29 cellular contexts compared by ENCODE assay signal in the genomic region with DNA sequence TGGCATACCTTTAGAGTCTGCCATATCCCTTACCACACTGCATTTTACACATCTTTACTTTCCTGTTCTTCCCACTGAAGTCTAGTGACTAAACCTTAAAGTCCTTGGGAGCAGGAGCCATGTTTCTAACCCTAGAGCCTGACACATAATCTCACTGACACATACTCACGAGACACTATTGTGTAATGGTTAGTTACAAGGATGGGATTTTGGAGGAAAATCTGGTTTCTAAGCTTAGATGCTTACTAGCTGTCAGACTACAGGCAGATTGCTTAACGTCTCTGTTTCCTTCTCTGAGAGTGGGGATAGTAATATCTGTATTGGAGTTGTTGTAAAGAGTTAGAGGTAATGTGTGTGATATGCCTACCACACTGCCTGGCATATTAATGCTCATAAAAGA. TPM values are rescaled to one million over a fixed set of nuclear protein-coding genes. Genes with fewer than 3 reads are reported as not detected.
DNase-seq lines count a peak whose midpoint lies in the region; FAIRE-seq and TF ChIP-seq lines count a peak whose summit lies in the region.
"Had no signal": no experiment of that assay in that cellular context is flagged by ENCODE, and none has a peak within 500 bp of the region (broad histone marks: within the 10 kb centered on the region; RNA-seq: fewer than 3 reads in every experiment).

No MANE protein-coding gene starts in this region.

- H3K27me3 ChIP-seq in ascending aorta, result no peaks in the 10 kb centered on the region
- no peaks in the 10 kb centered on the region for H3K27me3 ChIP-seq in prostate gland (replicated peaks; ENCODE audit: insufficient read depth)
- H3K27me3 ChIP-seq: adrenal gland, brain microvascular endothelial cell, gastroesophageal sphincter, transverse colon had no signal

- intact Hi-C loops in ascending aorta (cut with DNase I) (no loop called here), prostate gland (cut with DNase I) (no loop called here)

- TF ChIP-seq POLR2A in prostate gland (IDR thresholded peaks at IDR 0.05), result no peak

- 92% methylated on average over 2 of the region's 2 CpGs for WGBS in prostate gland

- no peak overlapping the region for H3K4me3 ChIP-seq in fibroblast of villous mesenchyme (ENCODE audit: low read depth, low read length)
- no peak overlapping the region for H3K4me3 ChIP-seq in ascending aorta
- H3K4me3 ChIP-seq in prostate gland, result no peak overlapping the region
- H3K4me3 ChIP-seq: adrenal gland, gastroesophageal sphincter, K562, transverse colon had no signal

- H3K9me3 ChIP-seq in ascending aorta, result no peaks in the 10 kb centered on the region
- no peaks in the 10 kb centered on the region for H3K9me3 ChIP-seq in prostate gland
- H3K9me3 ChIP-seq: adrenal gland, gastroesophageal sphincter, transverse colon had no signal

- H3K36me3 ChIP-seq in ascending aorta, result no peaks in the 10 kb centered on the region
- H3K36me3 ChIP-seq in prostate gland, result no peaks in the 10 kb centered on the region
- H3K36me3 ChIP-seq: adrenal gland, brain microvascular endothelial cell, gastroesophageal sphincter, transverse colon had no signal

- TF ChIP-seq CTCF in fibroblast of villous mesenchyme (IDR thresholded peaks at IDR 0.05; ENCODE audit: insufficient read depth, low read depth, low read length), result no peak
- no peak for TF ChIP-seq CTCF in ascending aorta (IDR thresholded peaks at IDR 0.05)
- TF ChIP-seq CTCF in prostate gland (IDR thresholded peaks at IDR 0.05), result no peak

- H3K4me1 ChIP-seq in ascending aorta (no peaks in the 10 kb centered on the region), prostate gland (replicated peaks) (no peaks in the 10 kb centered on the region)
- H3K4me1 ChIP-seq: adrenal gland, gastroesophageal sphincter, transverse colon had no signal

- peak; percentile 56 for FAIRE-seq in urothelium cell line (lab: Jason Lieb, UNC)
- FAIRE-seq: colon, K562 had no signal

- no peak overlapping the region for H3K27ac ChIP-seq in ascending aorta
- H3K27ac ChIP-seq in prostate gland, result no peak overlapping the region
- H3K27ac ChIP-seq: brain microvascular endothelial cell, C4-2B, gastroesophageal sphincter, transverse colon, VCaP had no signal

- DNase-seq in LHCN-M2 (ENCODE audit: low read depth), result peak; percentile 45
- peak; percentile 81 for DNase-seq in amniotic epithelial cell (ENCODE audit: low read depth)
- DNase-seq in fibroblast of villous mesenchyme (ENCODE audit: low read depth), result peak; percentile 45
- DNase-seq in urothelium cell line (ENCODE audit: low spot score), result no peak
- DNase-seq in ascending aorta (ENCODE audit: low spot score in 2 of 2), result no peak
- no peak for DNase-seq in prostate gland (ENCODE audit: low spot score)
- no peak for DNase-seq in NCI-H2196 treated with DMSO at 0.1 percent for 48 hours (lab: John Stamatoyannopoulos, UW; ENCODE audit: unreplicated experiment)
- DNase-seq: activated CD4-positive, alpha-beta T cell treated with anti-CD3 and anti-CD28 coated beads for 4 hours; activated naive CD4-positive, alpha-beta T cell; activated T-cell treated with anti-CD3 and anti-CD28 coated beads, Interleukin-2, amount 50 U/mL, for 48 hours; adrenal gland; brain microvascular endothelial cell; Calu3; DMS79 treated with DMSO at 0.1 percent for 48 hours; effector memory CD4-positive, alpha-beta T cell; erythroblast; hippocampal formation; immature natural killer cell; MM.1S; naive B cell; NCI-H1436 treated with DMSO at 0.1 percent for 48 hours; NCI-H748 treated with DMSO at 0.1 percent for 48 hours; stimulated activated naive CD8-positive, alpha-beta T cell treated with anti-CD3 and anti-CD28 coated beads, Interleukin-15, amount 100 ng/mL, for 72 hours; transverse colon had no signal

RNA-seq across cellular contexts. Expression of gene DYRK4, which starts 6.2 kb away (rescaled TPM):
- 25.2 and 30.4 TPM in 2 replicates for total RNA-seq in LHCN-M2 (2014; rRNA removed)
- 39.4 TPM for polyA plus RNA-seq in LHCN-M2 (2012)
- total RNA-seq in fibroblast of villous mesenchyme, result 39.3 and 48.6 TPM in 2 replicates
- total RNA-seq in ascending aorta, result 60.7 TPM
- 10 to 100 TPM; 42.2 to 61.2 TPM for total RNA-seq in prostate gland

RNA-seq across cellular contexts. Expression of gene RAD51AP1, which starts 17.1 kb away (rescaled TPM):
- 34.6 and 49.9 TPM in 2 replicates for total RNA-seq in LHCN-M2 (2014; rRNA removed)
- polyA plus RNA-seq in LHCN-M2 (2012), result 7.8 TPM
- total RNA-seq in fibroblast of villous mesenchyme, result 9.3 and 18.1 TPM in 2 replicates
- not detected for total RNA-seq in ascending aorta
- total RNA-seq in prostate gland, result 1 to 10 TPM; 5.5 to 7.6 TPM

Comparison
In these comparisons a context has a peak if more than half of its experiments do, and no peak if none do; other contexts are left out.
1. DNase-seq: peak in LHCN-M2 (single experiment), amniotic epithelial cell (single experiment) and fibroblast of villous mesenchyme (single experiment); none in urothelium cell line (single experiment), ascending aorta (0 of 2), prostate gland (single experiment) and NCI-H2196 treated with DMSO at 0.1 percent for 48 hours (single experiment).